9 cellular contexts compared by ENCODE assay signal in genomic region chr4:40205259-40206198, GRCh38. TPM values are rescaled to one million over a fixed set of nuclear protein-coding genes. Genes with fewer than 3 reads are reported as not detected.
DNase-seq lines count a peak whose midpoint lies in the region; ATAC-seq lines count a peak whose summit lies in the region.
"Had no signal": no experiment of that assay in that cellular context is flagged by ENCODE, and none has a peak within 500 bp of the region (broad histone marks: within the 10 kb centered on the region; RNA-seq: fewer than 3 reads in every experiment).

No MANE protein-coding gene starts in this region.

- peak overlapping the region; percentile 41 for H3K27ac ChIP-seq in mesodermal cell (ENCODE audit: low read depth, low read length, severe bottlenecking)

- ATAC-seq in HG03097 (IDR thresholded peaks at IDR 0.05; ENCODE audit: low FRiP score, unreplicated experiment): peak; percentile 54

- no peaks in the 10 kb centered on the region for H3K36me3 ChIP-seq in mesodermal cell (ENCODE audit: control insufficient read depth, insufficient read depth, low read length)
- H3K36me3 ChIP-seq: pancreas had no signal

- H3K27ac Mint-ChIP-seq in T-helper 1 cell treated with Interleukin-12 subunit alpha and Interleukin-12 subunit beta and Interleukin-4 antibody, amounts not matched to agents 30 μg/mL and 1 μg/mL, for 36 hours: peak overlapping the region; percentile 92

- no peak overlapping the region for H3K4me3 ChIP-seq in mesodermal cell (ENCODE audit: extremely low read depth, insufficient read depth, low read length, poor library complexity, severe bottlenecking)
- H3K4me3 ChIP-seq: pancreas had no signal

- peaks cover 68% of the 10 kb centered on the region for H3K4me1 Mint-ChIP-seq in T-helper 1 cell treated with Interleukin-12 subunit alpha and Interleukin-12 subunit beta and Interleukin-4 antibody, amounts not matched to agents 30 μg/mL and 1 μg/mL, for 36 hours (ENCODE audit: low read depth)

- H3K9me3 ChIP-seq in mesodermal cell (ENCODE audit: control insufficient read depth, low read length): no peaks in the 10 kb centered on the region
- H3K9me3 ChIP-seq: pancreas had no signal

- H3K9me3 Mint-ChIP-seq in T-helper 1 cell treated with Interleukin-12 subunit alpha and Interleukin-12 subunit beta and Interleukin-4 antibody, amounts not matched to agents 30 μg/mL and 1 μg/mL, for 36 hours: no peaks in the 10 kb centered on the region

- 91 to 93% methylated on average over 4 to 6 of the region's 6 CpGs for WGBS in mesodermal cell (ENCODE audit: insufficient coverage in 2 of 2), 2 experiments

- H3K36me3 Mint-ChIP-seq in T-helper 1 cell treated with Interleukin-12 subunit alpha and Interleukin-12 subunit beta and Interleukin-4 antibody, amounts not matched to agents 30 μg/mL and 1 μg/mL, for 36 hours (ENCODE audit: low read depth): peaks cover 61% of the 10 kb centered on the region

- H3K4me3 Mint-ChIP-seq in T-helper 1 cell treated with Interleukin-12 subunit alpha and Interleukin-12 subunit beta and Interleukin-4 antibody, amounts not matched to agents 30 μg/mL and 1 μg/mL, for 36 hours: peak overlapping the region; percentile 97

- no peaks in the 10 kb centered on the region for H3K27me3 Mint-ChIP-seq in T-helper 1 cell treated with Interleukin-12 subunit alpha and Interleukin-12 subunit beta and Interleukin-4 antibody, amounts not matched to agents 30 μg/mL and 1 μg/mL, for 36 hours (ENCODE audit: low read depth)

- DNase-seq in stimulated activated CD4-positive, alpha-beta T cell treated with anti-CD3 and anti-CD28 coated beads, Interleukin-4, amount 100 ng/mL, for 24 hours: peak; percentile 52
- DNase-seq in stimulated activated CD4-positive, alpha-beta T cell treated with anti-CD3 and anti-CD28 coated beads, Interleukin-4, amount 100 ng/mL, for 4 hours: no peak
- DNase-seq in NCI-H2081 treated with DMSO at 0.1 percent for 48 hours (lab: John Stamatoyannopoulos, UW) (no peak), HCEC 1CT (no peak), AG20443 (ENCODE audit: low spot score) (no peak)
- DNase-seq: pancreas had no signal

- H3K4me1 ChIP-seq in mesodermal cell (ENCODE audit: control insufficient read depth, insufficient read depth, low read length, poor library complexity, severe bottlenecking): peaks cover 13% of the 10 kb centered on the region
- H3K4me1 ChIP-seq: pancreas had no signal

RNA-seq across cellular contexts. Expression of gene RHOH, which starts 8.7 kb away (rescaled TPM):
- polyA plus RNA-seq in mesodermal cell (2013, experiment 1 of 2): 2.5 TPM
- 2.4 TPM for polyA plus RNA-seq in mesodermal cell (2013, experiment 2 of 2)
